Comparison of ENCODE assay signal across 8 cellular contexts in genomic region chr19:7515471-7516226, GRCh38. TPM values are rescaled to one million over a fixed set of nuclear protein-coding genes. Genes with fewer than 3 reads are reported as not detected.
A peak's percentile ranks its signal among the peaks of the same experiment; 100 is the strongest.
DNase-seq lines count a peak whose midpoint lies in the region; ATAC-seq, FAIRE-seq and TF ChIP-seq lines count a peak whose summit lies in the region.

ZNF358 (plus strand) TSS chr19:7516103; CDS start chr19:7519243, 3,140 bp downstream.

- H3K4me3 ChIP-seq in GM12875 (ENCODE audit: low read depth, low read length) (peak within 1 kb of the TSS; percentile 43), upper lobe of left lung (peak within 1 kb of the TSS; percentile 64 to 85 (median 74))

- CTCF ChIA-PET in activated naive CD4-positive, alpha-beta T cell treated with anti-CD3 and anti-CD28 coated beads, Interleukin-2, amount 10 ng/mL, durations not matched to agents 7 days and 5 days (lab: Charles Lee) = no interaction called here

- no peaks in the 10 kb centered on the region for H3K27me3 ChIP-seq in upper lobe of left lung

- no peak for TF ChIP-seq EP300 in upper lobe of left lung (IDR thresholded peaks at IDR 0.05)

- H3K27me3 Mint-ChIP-seq in activated naive CD4-positive, alpha-beta T cell treated with anti-CD3 and anti-CD28 coated beads, Interleukin-2, amount 10 ng/mL, durations not matched to agents 7 days and 5 days = peaks cover 49% of the 10 kb centered on the region
- peaks cover 0 to 6% of the 10 kb centered on the region in 2 donors for H3K27me3 Mint-ChIP-seq in natural killer cell (ENCODE audit: low read depth in 2 of 2)

- TF ChIP-seq CTCF in GM12875 (IDR thresholded peaks at IDR 0.05; ENCODE audit: borderline replicate concordance, insufficient read depth, low read depth, low read length) (no peak), natural killer cell (IDR thresholded peaks at IDR 0.05) (no peak), upper lobe of left lung (IDR thresholded peaks at IDR 0.05) (no peak)

- peaks cover 12% of the 10 kb centered on the region for H3K4me1 Mint-ChIP-seq in activated naive CD4-positive, alpha-beta T cell treated with anti-CD3 and anti-CD28 coated beads, Interleukin-2, amount 10 ng/mL, durations not matched to agents 7 days and 5 days
- H3K4me1 Mint-ChIP-seq in natural killer cell = peaks cover 7 to 12% of the 10 kb centered on the region in 2 donors

- no peak for TF ChIP-seq POLR2A in upper lobe of left lung (IDR thresholded peaks at IDR 0.05)

- H3K9me3 ChIP-seq in upper lobe of left lung = no peaks in the 10 kb centered on the region

- H3K4me3 Mint-ChIP-seq in activated naive CD4-positive, alpha-beta T cell treated with anti-CD3 and anti-CD28 coated beads, Interleukin-2, amount 10 ng/mL, durations not matched to agents 7 days and 5 days = peak within 1 kb of the TSS; percentile 72
- H3K4me3 Mint-ChIP-seq in natural killer cell = peak within 1 kb of the TSS; percentile 81

- in situ Hi-C loops in ACHN (cut with HindIII; ENCODE audit: low pct_ligation_motif_present, low pct_unique_long_range_greater_than_20kb, low sequenced_read_pairs) = no loop called here

- peaks cover 23 to 28% (median 24%) of the 10 kb centered on the region in 4 donors for H3K4me1 ChIP-seq in upper lobe of left lung

- peaks cover 0 to 16% (median 11%) of the 10 kb centered on the region in 4 donors for H3K36me3 ChIP-seq in upper lobe of left lung

- H3K27ac Mint-ChIP-seq in activated naive CD4-positive, alpha-beta T cell treated with anti-CD3 and anti-CD28 coated beads, Interleukin-2, amount 10 ng/mL, durations not matched to agents 7 days and 5 days = no peak within 1 kb of the TSS
- H3K27ac Mint-ChIP-seq in natural killer cell = peak within 1 kb of the TSS; percentile 9 to 76

- ATAC-seq in natural killer cell (peak; percentile 72 to 96 (median 95)), upper lobe of left lung (ENCODE audit: low FRiP score in 2 of 2) (peak; percentile 73 to 94), GM21515 (IDR thresholded peaks at IDR 0.05; ENCODE audit: unreplicated experiment) (no peak)

- FAIRE-seq in frontal cortex (lab: Jason Lieb, UNC) = no peak

- intact Hi-C loops in natural killer cell (cut with micrococcal nuclease) = no loop called here

- DNase-seq in ACHN (peak; percentile 56), NCI-H510A (lab: John Stamatoyannopoulos, UW) (peak; percentile 80), frontal cortex (ENCODE audit: low spot score in 2 of 2) (peak; percentile 95 to 98), natural killer cell (no peak), upper lobe of left lung (peak; percentile 73 to 95)
- DNase-seq in activated naive CD4-positive, alpha-beta T cell treated with anti-CD3 and anti-CD28 coated beads, Interleukin-2, amount 10 ng/mL, durations not matched to agents 7 days and 5 days = peak; percentile 61

- H3K36me3 Mint-ChIP-seq in activated naive CD4-positive, alpha-beta T cell treated with anti-CD3 and anti-CD28 coated beads, Interleukin-2, amount 10 ng/mL, durations not matched to agents 7 days and 5 days = no peaks in the 10 kb centered on the region
- no peaks in the 10 kb centered on the region for H3K36me3 Mint-ChIP-seq in natural killer cell

- H3K27ac ChIP-seq in upper lobe of left lung = peak within 1 kb of the TSS; percentile 86 to 95 (median 93)

- H3K9me3 Mint-ChIP-seq in activated naive CD4-positive, alpha-beta T cell treated with anti-CD3 and anti-CD28 coated beads, Interleukin-2, amount 10 ng/mL, durations not matched to agents 7 days and 5 days = no peaks in the 10 kb centered on the region
- H3K9me3 Mint-ChIP-seq in natural killer cell = no peaks in the 10 kb centered on the region

- 8 to 10% methylated on average over 22 to 25 of the region's 51 CpGs for WGBS in upper lobe of left lung, 2 donors

RNA-seq across cellular contexts. Expression of gene ZNF358, which starts in this region (rescaled TPM):
- 10.6 TPM for total RNA-seq in frontal cortex
- total RNA-seq in natural killer cell = 10 to 100 TPM in 2 of 3 donors, 1 to 10 TPM in 1; 9.8 to 11.6 (median 10.9) TPM
- total RNA-seq in upper lobe of left lung = 100 to 1,000 TPM in 1 of 6 donors, 10 to 100 TPM in 5; 31.1 to 116 (median 57.8) TPM
